In genomic region chr1:226310123-226310540, GRCh38 we compare ENCODE assay signal across 1 cellular context.
TF ChIP-seq lines count a peak whose summit lies in the region.

No MANE protein-coding gene starts in this region.

TF ChIP-seq in K562, 482 proteins besides CTCF, POLR2A, EP300 and RAD21 (continued from another document):
- TF ChIP-seq, protein P1, sequence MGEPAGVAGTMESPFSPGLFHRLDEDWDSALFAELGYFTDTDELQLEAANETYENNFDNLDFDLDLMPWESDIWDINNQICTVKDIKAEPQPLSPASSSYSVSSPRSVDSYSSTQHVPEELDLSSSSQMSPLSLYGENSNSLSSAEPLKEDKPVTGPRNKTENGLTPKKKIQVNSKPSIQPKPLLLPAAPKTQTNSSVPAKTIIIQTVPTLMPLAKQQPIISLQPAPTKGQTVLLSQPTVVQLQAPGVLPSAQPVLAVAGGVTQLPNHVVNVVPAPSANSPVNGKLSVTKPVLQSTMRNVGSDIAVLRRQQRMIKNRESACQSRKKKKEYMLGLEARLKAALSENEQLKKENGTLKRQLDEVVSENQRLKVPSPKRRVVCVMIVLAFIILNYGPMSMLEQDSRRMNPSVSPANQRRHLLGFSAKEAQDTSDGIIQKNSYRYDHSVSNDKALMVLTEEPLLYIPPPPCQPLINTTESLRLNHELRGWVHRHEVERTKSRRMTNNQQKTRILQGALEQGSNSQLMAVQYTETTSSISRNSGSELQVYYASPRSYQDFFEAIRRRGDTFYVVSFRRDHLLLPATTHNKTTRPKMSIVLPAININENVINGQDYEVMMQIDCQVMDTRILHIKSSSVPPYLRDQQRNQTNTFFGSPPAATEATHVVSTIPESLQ (CRISPR knock-in tag; IDR thresholded peaks at IDR 0.05), result no peak
- TF ChIP-seq, protein P2, sequence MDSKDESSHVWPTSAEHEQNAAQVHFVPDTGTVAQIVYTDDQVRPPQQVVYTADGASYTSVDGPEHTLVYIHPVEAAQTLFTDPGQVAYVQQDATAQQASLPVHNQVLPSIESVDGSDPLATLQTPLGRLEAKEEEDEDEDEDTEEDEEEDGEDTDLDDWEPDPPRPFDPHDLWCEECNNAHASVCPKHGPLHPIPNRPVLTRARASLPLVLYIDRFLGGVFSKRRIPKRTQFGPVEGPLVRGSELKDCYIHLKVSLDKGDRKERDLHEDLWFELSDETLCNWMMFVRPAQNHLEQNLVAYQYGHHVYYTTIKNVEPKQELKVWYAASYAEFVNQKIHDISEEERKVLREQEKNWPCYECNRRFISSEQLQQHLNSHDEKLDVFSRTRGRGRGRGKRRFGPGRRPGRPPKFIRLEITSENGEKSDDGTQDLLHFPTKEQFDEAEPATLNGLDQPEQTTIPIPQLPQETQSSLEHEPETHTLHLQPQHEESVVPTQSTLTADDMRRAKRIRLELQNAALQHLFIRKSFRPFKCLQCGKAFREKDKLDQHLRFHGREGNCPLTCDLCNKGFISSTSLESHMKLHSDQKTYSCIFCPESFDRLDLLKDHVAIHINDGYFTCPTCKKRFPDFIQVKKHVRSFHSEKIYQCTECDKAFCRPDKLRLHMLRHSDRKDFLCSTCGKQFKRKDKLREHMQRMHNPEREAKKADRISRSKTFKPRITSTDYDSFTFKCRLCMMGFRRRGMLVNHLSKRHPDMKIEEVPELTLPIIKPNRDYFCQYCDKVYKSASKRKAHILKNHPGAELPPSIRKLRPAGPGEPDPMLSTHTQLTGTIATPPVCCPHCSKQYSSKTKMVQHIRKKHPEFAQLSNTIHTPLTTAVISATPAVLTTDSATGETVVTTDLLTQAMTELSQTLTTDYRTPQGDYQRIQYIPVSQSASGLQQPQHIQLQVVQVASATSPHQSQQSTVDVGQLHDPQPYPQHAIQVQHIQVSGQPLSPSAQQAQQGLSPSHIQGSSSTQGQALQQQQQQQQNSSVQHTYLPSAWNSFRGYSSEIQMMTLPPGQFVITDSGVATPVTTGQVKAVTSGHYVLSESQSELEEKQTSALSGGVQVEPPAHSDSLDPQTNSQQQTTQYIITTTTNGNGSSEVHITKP (IDR thresholded peaks at IDR 0.05; ENCODE audit: partially characterized antibody), result peak; percentile 6
- no peak for TF ChIP-seq ESRRA (IDR thresholded peaks at IDR 0.05; ENCODE audit: borderline replicate concordance, low read depth)
- no peak for TF ChIP-seq XRCC5 (IDR thresholded peaks at IDR 0.05; ENCODE audit: low read depth, low read length)
- TF ChIP-seq FOXM1 (IDR thresholded peaks at IDR 0.05; ENCODE audit: low read depth), result peak; percentile 65; the same call in 1 of the 2 replicates
- TF ChIP-seq FOXM1 (CRISPR knock-in tag; IDR thresholded peaks at IDR 0.05; ENCODE audit: low read depth), result no peak
- no peak for TF ChIP-seq MYC (IDR thresholded peaks at IDR 0.05; ENCODE audit: low read depth, low read length)
- TF ChIP-seq MYC (CRISPR knock-in tag; IDR thresholded peaks at IDR 0.05; ENCODE audit: borderline replicate concordance, low read depth), result no peak
- TF ChIP-seq CEBPB (tag; IDR thresholded peaks at IDR 0.05), result 0 out of 2 replicates have a peak, but pooled peaks have one; percentile 4
- no peak for TF ChIP-seq TAF1 (IDR thresholded peaks at IDR 0.05; ENCODE audit: control insufficient read depth, extremely low read depth, insufficient read depth, low read length, severe bottlenecking)
- no peak for TF ChIP-seq CUX1 (CRISPR knock-in tag; IDR thresholded peaks at IDR 0.05)
- TF ChIP-seq ADNP (tag; IDR thresholded peaks at IDR 0.05), result no peak
- no peak for TF ChIP-seq ZNF436 (CRISPR knock-in tag; IDR thresholded peaks at IDR 0.05)
